1 cellular context compared by ENCODE assay signal in genomic region chr19:39679056-39679790, GRCh38.
TF ChIP-seq lines count a peak whose summit lies in the region.

No MANE protein-coding gene starts in this region.

TF ChIP-seq in IMR-90, 13 proteins besides CTCF, POLR2A, EP300 and RAD21:
- TF ChIP-seq ELK1 (IDR thresholded peaks at IDR 0.05; ENCODE audit: borderline replicate concordance, low read depth, low read length) (no peak), MAFK (IDR thresholded peaks at IDR 0.05; ENCODE audit: low read depth, low read length) (no peak), FOS (IDR thresholded peaks at IDR 0.05; ENCODE audit: low read depth, low read length) (no peak), USF2 (IDR thresholded peaks at IDR 0.05; ENCODE audit: low read depth, low read length) (no peak), MXI1 (IDR thresholded peaks at IDR 0.05; ENCODE audit: borderline replicate concordance, low read depth, low read length) (no peak), SMC3 (IDR thresholded peaks at IDR 0.05; ENCODE audit: low read depth, low read length) (no peak), CEBPB (IDR thresholded peaks at IDR 0.05; ENCODE audit: low read depth, low read length) (no peak), RCOR1 (IDR thresholded peaks at IDR 0.05; ENCODE audit: insufficient replicate concordance, low read length) (no peak), RFX5 (IDR thresholded peaks at IDR 0.05; ENCODE audit: low read depth, low read length) (no peak), BHLHE40 (IDR thresholded peaks at IDR 0.05; ENCODE audit: low read depth, low read length) (no peak), NFE2L2 (IDR thresholded peaks at IDR 0.05; ENCODE audit: low read depth, low read length) (no peak), MAZ (IDR thresholded peaks at IDR 0.05; ENCODE audit: borderline replicate concordance, low read depth, low read length) (no peak), CHD1 (IDR thresholded peaks at IDR 0.05; ENCODE audit: low read depth, low read length) (no peak)
TF ChIP-seq in IMR-90: peak in this region for 0.
